ENCODE assay signal across 16 cellular contexts in genomic region chr2:120963997-120964396, GRCh38.
DNase-seq lines count a peak whose midpoint lies in the region; ATAC-seq and TF ChIP-seq lines count a peak whose summit lies in the region.
"Had no signal": no experiment of that assay in that cellular context is flagged by ENCODE, and none has a peak within 500 bp of the region (broad histone marks: within the 10 kb centered on the region; RNA-seq: fewer than 3 reads in every experiment).

No MANE protein-coding gene starts in this region.

- no peaks in the 10 kb centered on the region for H4K20me1 ChIP-seq in SK-N-SH (ENCODE audit: insufficient read depth)

- no peak overlapping the region for H3K4me2 ChIP-seq in SK-N-SH

- H3K4me1 ChIP-seq in HEK293 (ENCODE audit: control insufficient read depth, insufficient read depth, low read length), result no peaks in the 10 kb centered on the region
- H3K4me1 ChIP-seq in SK-N-SH (ENCODE audit: control insufficient read depth in 1 of 2, insufficient read depth in 2 of 2, low read depth in 1 of 2, low read length in 1 of 2), result peaks cover 0 to 18% of the 10 kb centered on the region in 2 experiments; a peak in 1 of 4 replicates
- H3K4me1 ChIP-seq: upper lobe of left lung had no signal

- H3K4me3 ChIP-seq in HEK293 (ENCODE audit: low read depth, low read length) (no peak overlapping the region), SK-N-SH (ENCODE audit: low read depth in 2 of 2, low read length in 1 of 2) (no peak overlapping the region)
- H3K4me3 ChIP-seq: heart right ventricle, upper lobe of left lung had no signal

- H3K9me3 ChIP-seq in HEK293 (ENCODE audit: control insufficient read depth, insufficient read depth, low read depth, low read length), result no peaks in the 10 kb centered on the region
- H3K9me3 ChIP-seq in SK-N-SH, result no peaks in the 10 kb centered on the region
- H3K9me3 ChIP-seq: heart right ventricle, upper lobe of left lung had no signal

- H2AFZ ChIP-seq in SK-N-SH (ENCODE audit: low read depth), result no peak overlapping the region

- no peak overlapping the region for H3K27ac Mint-ChIP-seq in stimulated activated naive CD8-positive, alpha-beta T cell treated with anti-CD3 and anti-CD28 coated beads, Interleukin-15, amount 100 ng/mL, for 72 hours
- H3K27ac Mint-ChIP-seq: activated naive CD4-positive, alpha-beta T cell treated with anti-CD3 and anti-CD28 coated beads, Interleukin-2, amount 50 U/mL, for 24 hours; activated T-cell treated with anti-CD3 and anti-CD28 coated beads, Interleukin-2, amount 50 U/mL, for 72 hours had no signal

- H3K27me3 ChIP-seq in SK-N-SH (ENCODE audit: insufficient read depth), result no peaks in the 10 kb centered on the region
- H3K27me3 ChIP-seq: heart right ventricle, upper lobe of left lung had no signal

- no peak for TF ChIP-seq RAD21 in SK-N-SH (IDR thresholded peaks at IDR 0.05; ENCODE audit: low read length)

- no peak overlapping the region for H3K27ac ChIP-seq in HEK293 (ENCODE audit: extremely low read depth, low read depth, low read length)
- no peak overlapping the region for H3K27ac ChIP-seq in SK-N-SH (ENCODE audit: low read depth in 2 of 2, low read length in 1 of 2)
- H3K27ac ChIP-seq: heart right ventricle, upper lobe of left lung had no signal

- H3K27me3 Mint-ChIP-seq in stimulated activated naive CD8-positive, alpha-beta T cell treated with anti-CD3 and anti-CD28 coated beads, Interleukin-15, amount 100 ng/mL, for 72 hours, result no peaks in the 10 kb centered on the region
- H3K27me3 Mint-ChIP-seq: activated naive CD4-positive, alpha-beta T cell treated with anti-CD3 and anti-CD28 coated beads, Interleukin-2, amount 50 U/mL, for 24 hours had no signal

- DNase-seq in COLO668 (lab: John Stamatoyannopoulos, UW; ENCODE audit: unreplicated experiment), result peak; percentile 43
- DNase-seq in SW480 (ENCODE audit: low spot score), result peak; percentile 7
- DNase-seq in kidney glomerular epithelial cell (lab: John Stamatoyannopoulos, UW), result peak; percentile 25
- no peak for DNase-seq in stimulated activated naive CD8-positive, alpha-beta T cell treated with anti-CD3 and anti-CD28 coated beads, Interleukin-15, amount 100 ng/mL, for 72 hours
- no peak for DNase-seq in SK-N-SH
- DNase-seq in globus pallidus (ENCODE audit: low spot score), result no peak
- DNase-seq: activated T-cell treated with anti-CD3 and anti-CD28 coated beads, Interleukin-2, amount 50 U/mL, for 72 hours; heart right ventricle; NCI-H1105 treated with DMSO at 0.1 percent for 48 hours; NCI-H2081 treated with DMSO at 0.1 percent for 48 hours; stimulated activated CD4-positive, alpha-beta T cell treated with anti-CD3 and anti-CD28 coated beads, Interleukin-4, amount 100 ng/mL, for 4 hours; SW 1271; upper lobe of left lung had no signal

- H3K9me3 Mint-ChIP-seq in stimulated activated naive CD8-positive, alpha-beta T cell treated with anti-CD3 and anti-CD28 coated beads, Interleukin-15, amount 100 ng/mL, for 72 hours, result no peaks in the 10 kb centered on the region
- H3K9me3 Mint-ChIP-seq: activated naive CD4-positive, alpha-beta T cell treated with anti-CD3 and anti-CD28 coated beads, Interleukin-2, amount 50 U/mL, for 24 hours; activated T-cell treated with anti-CD3 and anti-CD28 coated beads, Interleukin-2, amount 50 U/mL, for 72 hours had no signal

- H3K9ac ChIP-seq in SK-N-SH, result no peak overlapping the region

- CTCF ChIA-PET in HEK293 (lab: Yijun Ruan, JAX) (interaction anchor here (0.6 to 0.9 kb wide), 2 partner anchors 43 to 116 kb away, joined by 3 to 4 read pairs; no protein-coding TSS in a partner anchor), SK-N-SH (lab: Yijun Ruan, JAX) (interaction anchor here (0.9 kb wide), 1 partner anchor 116 kb away, joined by 3 read pairs; no protein-coding TSS in a partner anchor)

- H3F3A ChIP-seq in SK-N-SH (replicated peaks; ENCODE audit: insufficient read depth), result no peaks in the 10 kb centered on the region

- H3K4me1 Mint-ChIP-seq in stimulated activated naive CD8-positive, alpha-beta T cell treated with anti-CD3 and anti-CD28 coated beads, Interleukin-15, amount 100 ng/mL, for 72 hours, result no peaks in the 10 kb centered on the region
- H3K4me1 Mint-ChIP-seq: activated naive CD4-positive, alpha-beta T cell treated with anti-CD3 and anti-CD28 coated beads, Interleukin-2, amount 50 U/mL, for 24 hours had no signal

- TF ChIP-seq CTCF in HEK293 (tag by site-specific recombination; IDR thresholded peaks at IDR 0.05) (no peak), SK-N-SH (IDR thresholded peaks at IDR 0.05) (no peak)

- no peak for TF ChIP-seq EP300 in SK-N-SH (IDR thresholded peaks at IDR 0.05; ENCODE audit: borderline replicate concordance in 1 of 2, low read depth in 1 of 2, low read length in 1 of 2)

- no peaks in the 10 kb centered on the region for H3K9me2 ChIP-seq in SK-N-SH

- H3K36me3 ChIP-seq in HEK293 (ENCODE audit: control insufficient read depth in 2 of 2, insufficient read depth in 1 of 2, low read length in 2 of 2) (peaks cover 0 to 16% of the 10 kb centered on the region in 2 experiments; a peak in 1 of 3 replicates), SK-N-SH (replicated peaks in 1 of 2; ENCODE audit: control insufficient read depth in 1 of 2, insufficient read depth in 2 of 2, low read length in 1 of 2) (peaks cover 5 to 6% of the 10 kb centered on the region in 2 experiments)
- H3K36me3 ChIP-seq: heart right ventricle, upper lobe of left lung had no signal

- WGBS in SK-N-SH (ENCODE audit: low lambda C conversion rate), result 57% methylated on average over 4 of the region's 4 CpGs

- H3K79me2 ChIP-seq in SK-N-SH (ENCODE audit: insufficient read depth), result no peaks in the 10 kb centered on the region

- H3K4me3 Mint-ChIP-seq in stimulated activated naive CD8-positive, alpha-beta T cell treated with anti-CD3 and anti-CD28 coated beads, Interleukin-15, amount 100 ng/mL, for 72 hours, result no peak overlapping the region
- H3K4me3 Mint-ChIP-seq: activated naive CD4-positive, alpha-beta T cell treated with anti-CD3 and anti-CD28 coated beads, Interleukin-2, amount 50 U/mL, for 24 hours; activated T-cell treated with anti-CD3 and anti-CD28 coated beads, Interleukin-2, amount 50 U/mL, for 72 hours had no signal

- POLR2A ChIA-PET in HEK293 (lab: Yijun Ruan, JAX) (no interaction called here), SK-N-SH (lab: Yijun Ruan, JAX) (no interaction called here)

- ATAC-seq in GM21576 (IDR thresholded peaks at IDR 0.05; ENCODE audit: unreplicated experiment), result no peak
- no peak for ATAC-seq in stimulated activated naive CD8-positive, alpha-beta T cell treated with anti-CD3 and anti-CD28 coated beads, Interleukin-15, amount 100 ng/mL, for 72 hours
- ATAC-seq: activated T-cell treated with anti-CD3 and anti-CD28 coated beads, Interleukin-2, amount 50 U/mL, for 72 hours; heart right ventricle had no signal

TF ChIP-seq in HEK293, 187 proteins besides CTCF, POLR2A, EP300 and RAD21:
- TF ChIP-seq GLIS1 (tag by site-specific recombination; IDR thresholded peaks at IDR 0.05) (peak; percentile 88), ZNF426 (tag by site-specific recombination; IDR thresholded peaks at IDR 0.05) (no peak), SP7 (tag by site-specific recombination; IDR thresholded peaks at IDR 0.05) (no peak), ZBTB20 (tag by site-specific recombination; IDR thresholded peaks at IDR 0.05) (no peak), ZNF18 (tag by site-specific recombination; IDR thresholded peaks at IDR 0.05) (no peak), ZNF777 (tag by site-specific recombination; IDR thresholded peaks at IDR 0.05; ENCODE audit: borderline replicate concordance) (no peak)

TF ChIP-seq in SK-N-SH, 30 proteins besides CTCF, POLR2A, EP300 and RAD21:
- TF ChIP-seq GABPA (IDR thresholded peaks at IDR 0.05; ENCODE audit: low read depth), result no peak
- no peak for TF ChIP-seq FOSL2 (IDR thresholded peaks at IDR 0.05; ENCODE audit: borderline replicate concordance, low read depth)
- no peak for TF ChIP-seq PBX3 (IDR thresholded peaks at IDR 0.05)
- no peak for TF ChIP-seq FOXJ3 (CRISPR knock-in tag; IDR thresholded peaks at IDR 0.05)

Comparison
In these comparisons a context has a peak if more than half of its experiments do, and no peak if none do; other contexts are left out.
1. DNase-seq: peak in COLO668 (single experiment), SW480 (single experiment) and kidney glomerular epithelial cell (single experiment); none in stimulated activated naive CD8-positive, alpha-beta T cell treated with anti-CD3 and anti-CD28 coated beads, Interleukin-15, amount 100 ng/mL, for 72 hours (0 of 2), SK-N-SH (single experiment) and globus pallidus (single experiment).